ENCODE assay signal across 19 cellular contexts in the genomic region with DNA sequence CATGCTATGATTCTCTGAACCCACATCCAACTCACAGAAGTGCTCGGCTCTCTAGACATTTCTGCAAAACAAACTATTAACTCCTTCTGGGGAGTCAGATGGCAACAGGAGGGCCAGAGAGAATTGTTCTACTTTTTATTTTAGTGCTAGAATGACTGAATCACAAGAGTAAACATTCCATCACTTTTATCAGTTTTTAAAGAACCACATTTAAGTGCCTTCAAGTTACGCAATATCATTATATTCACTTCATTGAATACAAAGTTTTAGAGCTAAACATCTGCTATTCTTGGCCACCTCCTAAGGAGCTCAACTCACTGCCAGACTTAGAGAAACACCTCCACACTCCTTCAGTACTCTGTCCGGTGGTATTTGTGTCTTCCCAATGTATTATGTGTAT. TPM values are rescaled to one million over a fixed set of nuclear protein-coding genes. Genes with fewer than 3 reads are reported as not detected.
DNase-seq lines count a peak whose midpoint lies in the region; ATAC-seq, FAIRE-seq and TF ChIP-seq lines count a peak whose summit lies in the region.
"Had no signal": no experiment of that assay in that cellular context is flagged by ENCODE, and none has a peak within 500 bp of the region (broad histone marks: within the 10 kb centered on the region; RNA-seq: fewer than 3 reads in every experiment).

No MANE protein-coding gene starts in this region.

- H3K4me2 ChIP-seq in K562 (ENCODE audit: insufficient read depth, low read length), result no peak overlapping the region

- H3K4me3 ChIP-seq in AG10803 (ENCODE audit: low read length), result no peak overlapping the region
- H3K4me3 ChIP-seq in K562, result no peak overlapping the region
- no peak overlapping the region for H3K4me3 ChIP-seq in left lung
- H3K4me3 ChIP-seq: suprapubic skin had no signal

- TF ChIP-seq RAD21 in Ishikawa (IDR thresholded peaks at IDR 0.05; ENCODE audit: low read depth) (no peak), K562 (CRISPR knock-in tag; conservative IDR thresholded peaks at IDR 0.05 in 1 of 2, IDR thresholded peaks at IDR 0.05 in 1 of 2) (no peak)

- DNase-seq in AG10803 (ENCODE audit: low read depth) (peak; percentile 37), K562 (ENCODE audit: extremely low read depth in 1 of 4, low spot score in 3 of 4) (no peak), left lung (no peak), NCI-H2227 (lab: John Stamatoyannopoulos, UW; ENCODE audit: unreplicated experiment) (no peak), D721Med (ENCODE audit: insufficient read length, low spot score) (no peak), left colon (no peak), NK-92 (lab: John Stamatoyannopoulos, UW; ENCODE audit: unreplicated experiment) (no peak)
- DNase-seq: activated CD8-positive, alpha-beta T cell treated with anti-CD3 and anti-CD28 coated beads for 36 hours; activated gamma-delta T cell; C1 segment of cervical spinal cord; H7; Kasumi-1; NCI-H1048; NCI-H187; OCI-M1 had no signal

- FAIRE-seq in K562 (lab: Jason Lieb, UNC) (no peak), D721Med (lab: Jason Lieb, UNC) (no peak)
- FAIRE-seq: GM12891 had no signal

- no peak overlapping the region for H3K9ac ChIP-seq in K562 (ENCODE audit: insufficient read depth in 1 of 2, low read depth in 2 of 2, low read length in 2 of 2)

- ATAC-seq in K562, result no peak
- ATAC-seq in left lung, result peak; percentile 51
- ATAC-seq in left colon, result no peak
- ATAC-seq: activated CD4-positive, CD25-positive, alpha-beta regulatory T cell treated with anti-CD3 and anti-CD28 coated beads, Interleukin-2, amount 50 U/mL, for 24 hours; activated CD8-positive, alpha-beta T cell treated with anti-CD3 and anti-CD28 coated beads for 36 hours had no signal

- no peaks in the 10 kb centered on the region for H3K9me1 ChIP-seq in K562 (ENCODE audit: control insufficient read depth, insufficient read depth, low read length)

- no peak overlapping the region for H3K27ac ChIP-seq in K562 (ENCODE audit: extremely low read depth, low read depth, low read length)
- no peak overlapping the region for H3K27ac ChIP-seq in left lung
- H3K27ac ChIP-seq: suprapubic skin had no signal

- H3K27me3 ChIP-seq in K562 (ENCODE audit: control insufficient read depth in 2 of 2, insufficient read depth in 2 of 2, low read length in 2 of 2) (no peaks in the 10 kb centered on the region), left lung (no peaks in the 10 kb centered on the region)
- H3K27me3 ChIP-seq: suprapubic skin had no signal

- TF ChIP-seq EP300 in Ishikawa (IDR thresholded peaks at IDR 0.05; ENCODE audit: borderline replicate concordance), result no peak
- no peak for TF ChIP-seq EP300 in K562 (IDR thresholded peaks at IDR 0.05; ENCODE audit: low read length)

- BruUV-seq in K562 (replicated peaks; lab: Mats Ljungman, UMichigan), result no TSS peak

- no peaks in the 10 kb centered on the region for H3K79me2 ChIP-seq in K562 (ENCODE audit: control insufficient read depth, insufficient read depth, low read length)

- H3K4me1 ChIP-seq in K562 (replicated peaks in 1 of 2; ENCODE audit: control insufficient read depth in 2 of 2, insufficient read depth in 2 of 2, low read length in 2 of 2), result no peaks in the 10 kb centered on the region; a peak in 1 of 5 replicates
- peaks cover 0 to 3% of the 10 kb centered on the region in 2 donors for H3K4me1 ChIP-seq in left lung
- H3K4me1 ChIP-seq: suprapubic skin had no signal

- in situ Hi-C loops in K562 (cut with MboI), result no loop called here

- intact Hi-C loops in K562 (cut with micrococcal nuclease) (no loop called here), left lung (cut with DNase I) (no loop called here), left colon (cut with DNase I, micrococcal nuclease) (no loop called here)

- H3K36me3 ChIP-seq in K562 (ENCODE audit: control insufficient read depth, insufficient read depth, low read length) (no peaks in the 10 kb centered on the region), left lung (no peaks in the 10 kb centered on the region)
- H3K36me3 ChIP-seq: suprapubic skin had no signal

- TF ChIP-seq CTCF in AG10803 (conservative IDR thresholded peaks at IDR 0.05; ENCODE audit: low read length) (no peak), K562 (IDR thresholded peaks at IDR 0.05 in 2 of 3, conservative IDR thresholded peaks at IDR 0.05 in 1 of 3; ENCODE audit: insufficient read depth in 2 of 3, low read depth in 1 of 3, low read length in 3 of 3) (no peak), left lung (IDR thresholded peaks at IDR 0.05) (no peak), D721Med (IDR thresholded peaks at IDR 0.05; ENCODE audit: insufficient read depth, missing control alignments) (no peak)

- POLR2A ChIA-PET in K562 (lab: Yijun Ruan, JAX), result interaction anchor here (0.6 kb wide), 1 partner anchor 430 kb away, joined by 3 read pairs; no protein-coding TSS in a partner anchor

- CTCF ChIA-PET in K562 (lab: Yijun Ruan, JAX; ENCODE audit: low intra/inter-chr PET ratio), result no interaction called here

- 15% methylated on average over 3 of the region's 3 CpGs for WGBS in K562 (ENCODE audit: insufficient coverage, low coverage, missing lambda C conversion rate)

- H4K20me1 ChIP-seq in K562 (replicated peaks; ENCODE audit: control insufficient read depth, insufficient read depth, low read length), result no peaks in the 10 kb centered on the region

- no peak for TF ChIP-seq POLR2A in K562 (conservative IDR thresholded peaks at IDR 0.05)

- no peak overlapping the region for H2AFZ ChIP-seq in K562 (ENCODE audit: low read depth, low read length)

- H3K9me3 ChIP-seq in K562 (replicated peaks; ENCODE audit: control insufficient read depth, insufficient read depth, low read depth, low read length) (0 out of 2 replicates have a peak, but pooled peaks cover 2% of the 10 kb centered on the region), left lung (no peaks in the 10 kb centered on the region)
- H3K9me3 ChIP-seq: suprapubic skin had no signal

TF ChIP-seq in Ishikawa, 13 proteins besides CTCF, POLR2A, EP300 and RAD21 (continues in another document):
- TF ChIP-seq CEBPB (IDR thresholded peaks at IDR 0.05) (peak; percentile 73), TEAD4 (IDR thresholded peaks at IDR 0.05) (no peak), YY1 (IDR thresholded peaks at IDR 0.05; ENCODE audit: low read depth) (no peak)

TF ChIP-seq in K562, 482 proteins besides CTCF, POLR2A, EP300 and RAD21:
- TF ChIP-seq CEBPB (tag; IDR thresholded peaks at IDR 0.05) (peak; percentile 96), YY1 (IDR thresholded peaks at IDR 0.05; ENCODE audit: borderline replicate concordance in 1 of 3, control insufficient read depth in 1 of 3, extremely low read depth in 1 of 3, insufficient read depth in 3 of 3, insufficient read length in 1 of 3, insufficient replicate concordance in 2 of 3, low read depth in 1 of 3, low read length in 2 of 3) (no peak), CEBPG (CRISPR knock-in tag; IDR thresholded peaks at IDR 0.05) (no peak; the same call in 1 of the 2 replicates), CEBPG (tag; conservative IDR thresholded peaks at IDR 0.05 in 1 of 2, IDR thresholded peaks at IDR 0.05 in 1 of 2) (peak; percentile 95)

RNA-seq across cellular contexts. Expression of a gene that starts 22.4 kb away (rescaled TPM):
- not detected in 2 replicates for total RNA-seq in K562 (2011; cell fraction: chromatin; rRNA removed; ENCODE audit: low replicate concordance)
- 0.13 TPM in 1 of 2 replicates, not detected in the other for total RNA-seq in K562 (2011; cell fraction: nucleolus; rRNA removed)
- 0.22 TPM in 1 of 2 replicates, not detected in the other for total RNA-seq in K562 (2011; cell fraction: nucleoplasm; rRNA removed)
- 0.05 and 0.08 TPM in 2 replicates for total RNA-seq in K562 (2014; rRNA removed)
- 0.11 and 0.16 TPM in 2 replicates for total RNA-seq in K562 (2014; rRNA removed; fragmentation: Illumina TruSeq; extraction: Trizol)
- 0.04 and 0.07 TPM in 2 replicates for total RNA-seq in K562 (2015; rRNA removed; fragmentation: Illumina TruSeq; extraction: Trizol)
- total RNA-seq in K562 (2021), result 0.18 and 0.27 TPM in 2 replicates
- 0.18 and 0.47 TPM in 2 replicates for polyA plus RNA-seq in K562 (2011; rRNA removed)
- polyA plus RNA-seq in K562 (2011; cell fraction: cytosol; rRNA removed), result 0.18 TPM in 1 of 2 replicates, not detected in the other
- polyA plus RNA-seq in K562 (2011; cell fraction: nucleus; rRNA removed), result 0.07 and 0.76 TPM in 2 replicates
- polyA plus RNA-seq in K562 (2012), result 0.17 and 0.68 TPM in 2 replicates
- polyA plus RNA-seq in K562 (2014; fragmentation: Illumina TruSeq; extraction: Trizol), result 0.07 and 0.18 TPM in 2 replicates
- under 1 TPM; 0.03 to 0.04 TPM for polyA plus RNA-seq in K562 (2014; fragmentation: Nextera tagmentation; extraction: Ambion mirVana)
- 0.08 and 0.09 TPM in 2 replicates for polyA plus RNA-seq in K562 (2014; rRNA removed)
- polyA minus RNA-seq in K562 (2011; rRNA and poly(A)+ RNA removed), result 0.21 and 0.69 TPM in 2 replicates
- polyA minus RNA-seq in K562 (2011; cell fraction: cytosol; rRNA and poly(A)+ RNA removed), result not detected in 2 replicates
- polyA minus RNA-seq in K562 (2011; cell fraction: nucleus; rRNA and poly(A)+ RNA removed), result 0.22 TPM in 1 of 2 replicates, not detected in the other
- total RNA-seq in left lung, result 1 to 10 TPM; 4.6 to 5.7 TPM
- total RNA-seq in left colon, result 1 to 10 TPM; 5.2 to 6.0 TPM

Comparison
In these comparisons a context has a peak if more than half of its experiments do, and no peak if none do; other contexts are left out.
1. RNA of a gene that starts 22.4 kb away (total RNA-seq): 5.2 to 6.0 TPM in left colon and 4.6 to 5.7 TPM in left lung; 0.04 to 0.27 TPM in K562; every median in the first group is over 4 times any median in the second.